8 cellular contexts compared by ENCODE assay signal in the genomic region with DNA sequence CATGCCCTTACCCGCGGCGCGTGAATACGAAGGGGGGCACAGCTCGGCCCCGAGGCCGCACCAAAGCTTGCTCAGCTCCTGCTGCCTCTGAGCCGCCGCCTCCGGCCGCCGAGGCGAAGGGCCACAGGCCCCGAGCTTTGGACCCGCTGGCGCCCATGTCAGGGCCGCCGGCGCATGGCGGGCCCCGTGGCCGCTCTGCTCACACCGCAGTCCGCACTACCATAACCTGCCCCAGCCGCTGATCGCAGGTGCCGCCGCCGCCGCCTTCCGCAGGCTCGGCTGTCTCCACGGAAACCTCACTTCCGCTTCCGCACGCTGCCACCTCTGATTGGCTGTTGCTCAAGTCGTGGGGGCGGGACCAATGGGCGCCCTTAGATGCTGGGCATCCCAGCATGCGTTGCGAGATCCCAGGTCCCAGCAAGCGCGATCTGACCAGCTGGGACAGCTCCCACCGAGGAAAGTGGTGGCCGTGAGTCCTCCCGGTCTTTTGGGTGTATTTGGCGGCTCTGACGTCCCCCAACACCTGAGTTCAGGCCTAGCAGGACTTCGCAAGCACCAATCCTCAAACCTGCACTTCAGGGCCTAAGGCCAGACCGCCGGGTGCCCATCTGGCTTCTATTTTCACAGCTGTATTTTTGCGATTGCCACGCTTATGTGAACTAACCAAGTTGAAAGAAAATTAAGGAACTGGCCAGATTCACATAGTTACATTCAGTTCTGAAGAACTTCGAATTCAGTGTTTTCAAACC. TPM values are rescaled to one million over a fixed set of nuclear protein-coding genes. Genes with fewer than 3 reads are reported as not detected.
A peak's percentile ranks its signal among the peaks of the same experiment; 100 is the strongest.
DNase-seq lines count a peak whose midpoint lies in the region; ATAC-seq and TF ChIP-seq lines count a peak whose summit lies in the region.

A gene with protein sequence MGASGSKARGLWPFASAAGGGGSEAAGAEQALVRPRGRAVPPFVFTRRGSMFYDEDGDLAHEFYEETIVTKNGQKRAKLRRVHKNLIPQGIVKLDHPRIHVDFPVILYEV (minus strand): TSS at position 281 of the 749 bp plus-strand sequence. CDS start 124 bp downstream, at position 157.

- H3K4me3 ChIP-seq in AG09309 (ENCODE audit: control insufficient read depth, low read depth, low read length): peak within 1 kb of the TSS; percentile 82
- peak within 1 kb of the TSS; percentile 80 for H3K4me3 ChIP-seq in kidney epithelial cell (ENCODE audit: low read depth, low read length)

- peak; percentile 88 for ATAC-seq in GM19025 (IDR thresholded peaks at IDR 0.05; ENCODE audit: low read depth, unreplicated experiment)
- ATAC-seq in HG03342 (IDR thresholded peaks at IDR 0.05; ENCODE audit: unreplicated experiment): peak; percentile 90

- no peaks in the 10 kb centered on the region for H3K27me3 ChIP-seq in kidney epithelial cell (ENCODE audit: control insufficient read depth, insufficient read depth, low read length)

- peaks cover 1% of the 10 kb centered on the region for H3K36me3 ChIP-seq in kidney epithelial cell (ENCODE audit: control insufficient read depth, insufficient read depth, low read length)

- DNase-seq in AG09309 (ENCODE audit: low read depth) (peak; percentile 72), NCI-H460 (ENCODE audit: extremely low read depth, low read depth) (peak; percentile 94), cerebellar nuclear complex (lab: John Stamatoyannopoulos, UW) (peak; percentile 61 to 85), kidney epithelial cell (ENCODE audit: low read depth) (peak; percentile 92)
- DNase-seq in activated CD4-positive, CD25-positive, alpha-beta regulatory T cell treated with anti-CD3 and anti-CD28 coated beads, Interleukin-2, amount 50 U/mL, for 72 hours: peak; percentile 93
- peak; percentile 92 to 93 for DNase-seq in stimulated activated CD4-positive, alpha-beta T cell treated with anti-CD3 and anti-CD28 coated beads, Interleukin-15, amount 100 ng/mL, for 48 hours (ENCODE audit: low read depth in 2 of 2)

- TF ChIP-seq CTCF in AG09309 (IDR thresholded peaks at IDR 0.05; ENCODE audit: control insufficient read depth, insufficient read depth, low read depth, low read length, missing control alignments) (no peak), kidney epithelial cell (IDR thresholded peaks at IDR 0.05; ENCODE audit: insufficient read depth, low read length, poor library complexity, severe bottlenecking) (no peak)

RNA-seq across cellular contexts. Expression of the gene that starts here (rescaled TPM):
- 15.4 and 17.6 TPM in 2 replicates for total RNA-seq in NCI-H460 (2014; rRNA removed; shearing (Covaris generic))
- 28.0 and 64.0 TPM in 2 replicates for polyA plus RNA-seq in NCI-H460 (2014; cell fraction: nucleus; rRNA removed)
- 40.3 and 58.3 TPM in 2 replicates for total RNA-seq in kidney epithelial cell

Comparison
In these comparisons a context has a peak if more than half of its experiments do, and no peak if none do; other contexts are left out.
1. Peak in every context shown above with its lines: DNase-seq, ATAC-seq and H3K4me3 ChIP-seq.